In genomic region chr12:124921200-124922008, GRCh38 we compare ENCODE assay signal across 1 cellular context.
TF ChIP-seq lines count a peak whose summit lies in the region.

No MANE protein-coding gene starts in this region.

TF ChIP-seq in GM12878, 131 proteins besides CTCF, POLR2A, EP300 and RAD21 (continued from another document and continues in another):
- no peak for TF ChIP-seq E4F1 (IDR thresholded peaks at IDR 0.05; ENCODE audit: borderline replicate concordance, partially characterized antibody)
- no peak for TF ChIP-seq E2F8 (IDR thresholded peaks at IDR 0.05; ENCODE audit: low read depth, partially characterized antibody)
- no peak for TF ChIP-seq USF2 (IDR thresholded peaks at IDR 0.05; ENCODE audit: borderline replicate concordance, low read depth, low read length)
- 0 out of 2 replicates have a peak, but pooled peaks have one; percentile 5 for TF ChIP-seq IRF3 (IDR thresholded peaks at IDR 0.05)
- peak; percentile 85; the same call in 1 of the 2 replicates for TF ChIP-seq CREM (IDR thresholded peaks at IDR 0.05; ENCODE audit: low read depth)
- peak; percentile 79 for TF ChIP-seq MLLT1 (IDR thresholded peaks at IDR 0.05)
- peak; percentile 97 for TF ChIP-seq NBN (IDR thresholded peaks at IDR 0.05)
- TF ChIP-seq SMAD1 (IDR thresholded peaks at IDR 0.05; ENCODE audit: low read depth, partially characterized antibody): peak; percentile 42
- peak; percentile 51 for TF ChIP-seq HDAC6 (IDR thresholded peaks at IDR 0.05; ENCODE audit: unreplicated experiment)
- no peak for TF ChIP-seq LARP7 (IDR thresholded peaks at IDR 0.05)
- no peak for TF ChIP-seq ZNF207 (IDR thresholded peaks at IDR 0.05; ENCODE audit: borderline replicate concordance)
- TF ChIP-seq ATF3 (IDR thresholded peaks at IDR 0.05; ENCODE audit: borderline replicate concordance, extremely low read depth, low read depth, low read length): no peak
- no peak for TF ChIP-seq ELK1 (IDR thresholded peaks at IDR 0.05; ENCODE audit: low read depth, low read length)
- no peak for TF ChIP-seq CBX5 (IDR thresholded peaks at IDR 0.05; ENCODE audit: low read depth)
- peak; percentile 65; the same call in 1 of the 2 replicates for TF ChIP-seq POLR2AphosphoS2 (IDR thresholded peaks at IDR 0.05; ENCODE audit: low read depth, low read length)
- TF ChIP-seq BRCA1 (IDR thresholded peaks at IDR 0.05; ENCODE audit: low read depth, low read length): no peak
- no peak for TF ChIP-seq TCF7 (IDR thresholded peaks at IDR 0.05; ENCODE audit: borderline replicate concordance)
- peak; percentile 95 for TF ChIP-seq CHD2 (IDR thresholded peaks at IDR 0.05; ENCODE audit: borderline replicate concordance, low read depth, low read length)
- no peak for TF ChIP-seq NR2C1 (IDR thresholded peaks at IDR 0.05)
- peak; percentile 46; the same call in 1 of the 2 replicates for TF ChIP-seq NKRF (conservative IDR thresholded peaks at IDR 0.05)
- TF ChIP-seq STAT3 (IDR thresholded peaks at IDR 0.05; ENCODE audit: low read depth, low read length): peak; percentile 99
- TF ChIP-seq ASH2L (IDR thresholded peaks at IDR 0.05; ENCODE audit: borderline replicate concordance, low read depth): peak; percentile 22; the same call in 1 of the 2 replicates
- TF ChIP-seq ZZZ3 (IDR thresholded peaks at IDR 0.05; ENCODE audit: control insufficient read depth, insufficient read length, low read depth): no peak
- no peak for TF ChIP-seq BCL3 (IDR thresholded peaks at IDR 0.05; ENCODE audit: borderline replicate concordance, insufficient read depth, low read depth, low read length, poor library complexity, severe bottlenecking)
- peak; percentile 71; the same call in 1 of the 2 replicates for TF ChIP-seq ZBED1 (IDR thresholded peaks at IDR 0.05; ENCODE audit: borderline replicate concordance)
- peak; percentile 92 for TF ChIP-seq SP1 (IDR thresholded peaks at IDR 0.05; ENCODE audit: low read depth, low read length)
- TF ChIP-seq CBFB (IDR thresholded peaks at IDR 0.05; ENCODE audit: low read depth): peak; percentile 80
- TF ChIP-seq SUPT20H (IDR thresholded peaks at IDR 0.05; ENCODE audit: borderline replicate concordance, control insufficient read depth, low read depth, low read length): no peak
- no peak for TF ChIP-seq MYC (IDR thresholded peaks at IDR 0.05; ENCODE audit: insufficient read depth, insufficient read length, insufficient replicate concordance, low read length, severe bottlenecking)
- TF ChIP-seq SMARCA5 (IDR thresholded peaks at IDR 0.05): peak; percentile 96
- TF ChIP-seq JUND (IDR thresholded peaks at IDR 0.05; ENCODE audit: low read depth, low read length): peak; percentile 76; the same call in 1 of the 2 replicates
- TF ChIP-seq BMI1 (IDR thresholded peaks at IDR 0.05; ENCODE audit: borderline replicate concordance): peak; percentile 73
- peak; percentile 100 for TF ChIP-seq POU2F2 (IDR thresholded peaks at IDR 0.05; ENCODE audit: borderline replicate concordance, low read depth, low read length)
- peak; percentile 98 for TF ChIP-seq BCL11A (IDR thresholded peaks at IDR 0.05; ENCODE audit: low read depth, low read length)
- no peak for TF ChIP-seq SRF (IDR thresholded peaks at IDR 0.05; ENCODE audit: low read depth in 2 of 2, low read length in 2 of 2)
- peak; percentile 87; the same call in 1 of the 2 replicates for TF ChIP-seq MXI1 (IDR thresholded peaks at IDR 0.05; ENCODE audit: low read depth, low read length)
- TF ChIP-seq SIN3A (IDR thresholded peaks at IDR 0.05; ENCODE audit: low read depth, low read length): peak; percentile 48; the same call in 1 of the 2 replicates
- TF ChIP-seq CHD4 (IDR thresholded peaks at IDR 0.05): no peak
- TF ChIP-seq USF1 (IDR thresholded peaks at IDR 0.05; ENCODE audit: borderline replicate concordance, extremely low read length, insufficient read depth, low read depth, low read length): peak; percentile 13
- peak; percentile 45 for TF ChIP-seq PBX3 (IDR thresholded peaks at IDR 0.05; ENCODE audit: insufficient replicate concordance, low read depth, low read length)
